1 cellular context compared by ENCODE assay signal in the genomic region with DNA sequence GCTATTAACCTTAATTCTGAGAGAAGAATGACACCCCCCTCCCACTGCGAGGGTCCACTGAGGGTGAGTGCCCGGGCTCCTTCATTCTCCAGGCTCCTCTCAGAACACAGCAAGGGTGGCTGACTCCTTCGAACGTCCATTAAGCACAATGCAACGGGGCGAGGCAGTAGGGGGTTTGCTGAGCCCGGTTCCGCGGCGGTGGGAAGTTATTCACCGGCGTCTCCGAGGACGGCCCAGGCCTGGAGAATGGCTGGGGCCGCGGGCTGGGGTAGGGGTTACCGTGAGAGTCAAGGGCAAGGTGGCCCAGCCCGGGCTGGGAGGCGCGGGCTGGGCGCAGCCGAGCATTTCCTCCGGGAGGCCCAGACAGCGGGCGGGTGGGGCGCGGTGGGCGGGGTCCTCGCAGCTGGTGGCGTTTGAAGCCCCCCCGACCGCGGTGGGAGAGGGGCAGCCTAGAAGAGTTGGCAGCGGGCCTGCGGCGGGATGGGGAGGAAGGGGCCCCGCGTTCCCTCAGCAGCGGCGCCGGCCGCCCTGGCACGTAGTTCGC.
TF ChIP-seq lines count a peak whose summit lies in the region.

No MANE protein-coding gene starts in this region.

TF ChIP-seq in H1, 55 proteins besides CTCF, POLR2A, EP300 and RAD21:
- TF ChIP-seq EZH2 (IDR thresholded peaks at IDR 0.05; ENCODE audit: low read depth, low read length, severe bottlenecking): peak; percentile 21
- TF ChIP-seq RXRA (IDR thresholded peaks at IDR 0.05; ENCODE audit: insufficient read depth, low read depth, low read length): no peak
- no peak for TF ChIP-seq CBX5 (IDR thresholded peaks at IDR 0.05; ENCODE audit: low read depth, low read length)
- TF ChIP-seq TEAD4 (IDR thresholded peaks at IDR 0.05; ENCODE audit: low read depth, low read length): no peak
- TF ChIP-seq KDM1A (IDR thresholded peaks at IDR 0.05; ENCODE audit: borderline replicate concordance, low read length): no peak
- TF ChIP-seq SIX5 (IDR thresholded peaks at IDR 0.05; ENCODE audit: low read depth, low read length): no peak
- TF ChIP-seq SIRT6 (IDR thresholded peaks at IDR 0.05; ENCODE audit: low read length): no peak
